ENCODE assay signal across 12 cellular contexts in the genomic region with DNA sequence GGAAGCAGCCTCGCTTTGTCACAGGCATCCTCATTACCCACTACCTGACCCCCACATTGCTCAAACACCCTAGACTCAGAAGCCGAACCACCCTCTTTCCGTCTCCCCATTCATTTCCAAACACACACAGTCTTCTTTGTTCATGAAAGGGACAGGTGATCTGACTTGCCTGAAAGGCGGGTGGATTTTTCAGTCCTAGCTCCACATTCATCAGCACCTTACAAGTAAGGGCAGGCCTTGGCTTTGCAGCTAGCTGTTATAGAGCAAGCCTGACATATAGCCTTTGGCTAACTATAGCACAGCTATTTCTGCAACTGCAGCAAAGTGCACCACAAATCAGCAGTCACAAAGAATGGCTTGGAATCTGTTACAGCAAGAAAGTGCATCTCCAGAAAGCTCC.
"Had no signal": no experiment of that assay in that cellular context is flagged by ENCODE, and none has a peak within 500 bp of the region (broad histone marks: within the 10 kb centered on the region; RNA-seq: fewer than 3 reads in every experiment).

No MANE protein-coding gene starts in this region.

- ATAC-seq: activated naive CD4-positive, alpha-beta T cell treated with anti-CD3 and anti-CD28 coated beads, Interleukin-2, amount 50 U/mL, for 72 hours; gastroesophageal sphincter; left ventricle myocardium superior; stimulated activated effector memory CD8-positive, alpha-beta T cell treated with anti-CD3 and anti-CD28 coated beads, Interleukin-12 subunit alpha, Interleukin-12 subunit beta, amount 100 ng/mL, for 72 hours had no signal

- H3K27ac ChIP-seq: breast epithelium, gastroesophageal sphincter, parathyroid adenoma, transverse colon, WERI-Rb-1 had no signal

- H3K27ac Mint-ChIP-seq: stimulated activated effector memory CD8-positive, alpha-beta T cell treated with anti-CD3 and anti-CD28 coated beads, Interleukin-12 subunit alpha, Interleukin-12 subunit beta, amount 100 ng/mL, for 72 hours had no signal

- H3K4me1 ChIP-seq: breast epithelium had no signal

- H3K36me3 ChIP-seq: breast epithelium, gastroesophageal sphincter, transverse colon, WERI-Rb-1 had no signal

- H3K4me3 Mint-ChIP-seq: stimulated activated effector memory CD8-positive, alpha-beta T cell treated with anti-CD3 and anti-CD28 coated beads, Interleukin-12 subunit alpha, Interleukin-12 subunit beta, amount 100 ng/mL, for 72 hours had no signal

- H3K9me3 ChIP-seq: breast epithelium, gastroesophageal sphincter, transverse colon had no signal

- H3K4me3 ChIP-seq: breast epithelium, gastroesophageal sphincter, transverse colon had no signal

- FAIRE-seq: endometrium, small intestine had no signal

- DNase-seq: activated CD4-positive, alpha-beta T cell treated with anti-CD3 and anti-CD28 coated beads, Interleukin-2, amount 50 U/mL, for 1 hour; activated effector memory CD4-positive, alpha-beta T cell treated with Interleukin-2 at 50 U/mL for 16 hours; left ventricle myocardium superior; small intestine; transverse colon; WERI-Rb-1 had no signal

- H3K9me3 Mint-ChIP-seq: activated naive CD4-positive, alpha-beta T cell treated with anti-CD3 and anti-CD28 coated beads, Interleukin-2, amount 50 U/mL, for 72 hours; stimulated activated effector memory CD8-positive, alpha-beta T cell treated with anti-CD3 and anti-CD28 coated beads, Interleukin-12 subunit alpha, Interleukin-12 subunit beta, amount 100 ng/mL, for 72 hours had no signal

- H3K9ac ChIP-seq: parathyroid adenoma had no signal

- H2AFZ ChIP-seq: parathyroid adenoma had no signal

- H3K27me3 ChIP-seq: breast epithelium, gastroesophageal sphincter, transverse colon had no signal
